1 cellular context compared by ENCODE assay signal in genomic region chrX:153102436-153102835, GRCh38.
TF ChIP-seq lines count a peak whose summit lies in the region.

No MANE protein-coding gene starts in this region.

TF ChIP-seq in HepG2, 621 proteins besides CTCF, POLR2A, EP300 and RAD21 (continued from another document and continues in another):
- TF ChIP-seq ZNF253 (CRISPR knock-in tag; IDR thresholded peaks at IDR 0.05; ENCODE audit: borderline replicate concordance): no peak
- no peak for TF ChIP-seq SMARCC2 (IDR thresholded peaks at IDR 0.05)
- TF ChIP-seq, protein P1, sequence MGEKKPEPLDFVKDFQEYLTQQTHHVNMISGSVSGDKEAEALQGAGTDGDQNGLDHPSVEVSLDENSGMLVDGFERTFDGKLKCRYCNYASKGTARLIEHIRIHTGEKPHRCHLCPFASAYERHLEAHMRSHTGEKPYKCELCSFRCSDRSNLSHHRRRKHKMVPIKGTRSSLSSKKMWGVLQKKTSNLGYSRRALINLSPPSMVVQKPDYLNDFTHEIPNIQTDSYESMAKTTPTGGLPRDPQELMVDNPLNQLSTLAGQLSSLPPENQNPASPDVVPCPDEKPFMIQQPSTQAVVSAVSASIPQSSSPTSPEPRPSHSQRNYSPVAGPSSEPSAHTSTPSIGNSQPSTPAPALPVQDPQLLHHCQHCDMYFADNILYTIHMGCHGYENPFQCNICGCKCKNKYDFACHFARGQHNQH (CRISPR knock-in tag; IDR thresholded peaks at IDR 0.05): peak; percentile 54; the same call in 1 of the 2 replicates
- TF ChIP-seq ARNTL (CRISPR knock-in tag; IDR thresholded peaks at IDR 0.05): peak; percentile 59
- TF ChIP-seq ZNF382 (CRISPR knock-in tag; IDR thresholded peaks at IDR 0.05; ENCODE audit: borderline replicate concordance): no peak
- no peak for TF ChIP-seq SIN3B (IDR thresholded peaks at IDR 0.05; ENCODE audit: low read length)
- no peak for TF ChIP-seq ATRX (CRISPR knock-in tag; IDR thresholded peaks at IDR 0.05; ENCODE audit: borderline replicate concordance)
- TF ChIP-seq HCFC1 (IDR thresholded peaks at IDR 0.05; ENCODE audit: low read depth, low read length): no peak
- TF ChIP-seq NBN (conservative IDR thresholded peaks at IDR 0.05): no peak
- no peak for TF ChIP-seq CENPT (CRISPR knock-in tag; IDR thresholded peaks at IDR 0.05; ENCODE audit: low read depth)
- peak; percentile 70 for TF ChIP-seq NR2F6 (IDR thresholded peaks at IDR 0.05)
- peak; percentile 70 for TF ChIP-seq NR2F6 (CRISPR knock-in tag; IDR thresholded peaks at IDR 0.05)
- 0 out of 2 replicates have a peak, but pooled peaks have one; percentile 22 for TF ChIP-seq ZGPAT (CRISPR knock-in tag; IDR thresholded peaks at IDR 0.05)
- TF ChIP-seq, protein P2, sequence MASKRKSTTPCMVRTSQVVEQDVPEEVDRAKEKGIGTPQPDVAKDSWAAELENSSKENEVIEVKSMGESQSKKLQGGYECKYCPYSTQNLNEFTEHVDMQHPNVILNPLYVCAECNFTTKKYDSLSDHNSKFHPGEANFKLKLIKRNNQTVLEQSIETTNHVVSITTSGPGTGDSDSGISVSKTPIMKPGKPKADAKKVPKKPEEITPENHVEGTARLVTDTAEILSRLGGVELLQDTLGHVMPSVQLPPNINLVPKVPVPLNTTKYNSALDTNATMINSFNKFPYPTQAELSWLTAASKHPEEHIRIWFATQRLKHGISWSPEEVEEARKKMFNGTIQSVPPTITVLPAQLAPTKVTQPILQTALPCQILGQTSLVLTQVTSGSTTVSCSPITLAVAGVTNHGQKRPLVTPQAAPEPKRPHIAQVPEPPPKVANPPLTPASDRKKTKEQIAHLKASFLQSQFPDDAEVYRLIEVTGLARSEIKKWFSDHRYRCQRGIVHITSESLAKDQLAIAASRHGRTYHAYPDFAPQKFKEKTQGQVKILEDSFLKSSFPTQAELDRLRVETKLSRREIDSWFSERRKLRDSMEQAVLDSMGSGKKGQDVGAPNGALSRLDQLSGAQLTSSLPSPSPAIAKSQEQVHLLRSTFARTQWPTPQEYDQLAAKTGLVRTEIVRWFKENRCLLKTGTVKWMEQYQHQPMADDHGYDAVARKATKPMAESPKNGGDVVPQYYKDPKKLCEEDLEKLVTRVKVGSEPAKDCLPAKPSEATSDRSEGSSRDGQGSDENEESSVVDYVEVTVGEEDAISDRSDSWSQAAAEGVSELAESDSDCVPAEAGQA (IDR thresholded peaks at IDR 0.05; ENCODE audit: low read depth): no peak
- TF ChIP-seq, protein P2 (CRISPR knock-in tag; IDR thresholded peaks at IDR 0.05; ENCODE audit: borderline replicate concordance): no peak
- no peak for TF ChIP-seq CREB3 (CRISPR knock-in tag; IDR thresholded peaks at IDR 0.05)
- no peak for TF ChIP-seq NCOR1 (IDR thresholded peaks at IDR 0.05; ENCODE audit: borderline replicate concordance, low read length)
- TF ChIP-seq, protein P3, sequence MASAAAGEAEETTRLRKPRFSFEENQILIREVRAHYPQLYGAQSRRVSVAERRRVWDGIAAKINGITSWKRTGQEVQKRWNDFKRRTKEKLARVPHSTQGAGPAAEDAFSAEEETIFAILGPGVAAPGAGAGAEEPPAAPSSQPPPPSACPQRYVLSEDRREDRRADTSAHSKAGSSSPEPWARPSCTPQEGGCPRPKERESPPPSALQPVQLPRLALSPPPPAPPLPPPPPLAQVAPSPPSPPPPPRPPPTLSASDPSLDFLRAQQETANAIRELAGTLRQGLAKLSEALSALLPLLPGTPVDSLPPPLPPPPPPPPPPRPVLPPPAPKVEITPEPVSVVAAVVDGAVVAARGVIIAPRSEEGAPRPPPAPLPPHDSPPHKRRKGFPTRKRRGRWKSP (CRISPR knock-in tag; IDR thresholded peaks at IDR 0.05): no peak
- TF ChIP-seq, protein P4, sequence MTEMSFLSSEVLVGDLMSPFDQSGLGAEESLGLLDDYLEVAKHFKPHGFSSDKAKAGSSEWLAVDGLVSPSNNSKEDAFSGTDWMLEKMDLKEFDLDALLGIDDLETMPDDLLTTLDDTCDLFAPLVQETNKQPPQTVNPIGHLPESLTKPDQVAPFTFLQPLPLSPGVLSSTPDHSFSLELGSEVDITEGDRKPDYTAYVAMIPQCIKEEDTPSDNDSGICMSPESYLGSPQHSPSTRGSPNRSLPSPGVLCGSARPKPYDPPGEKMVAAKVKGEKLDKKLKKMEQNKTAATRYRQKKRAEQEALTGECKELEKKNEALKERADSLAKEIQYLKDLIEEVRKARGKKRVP (CRISPR knock-in tag; IDR thresholded peaks at IDR 0.05): peak in 1 of 2 experiments; percentile 77; a peak in 1 of 4 replicates
- TF ChIP-seq ZNF569 (CRISPR knock-in tag; IDR thresholded peaks at IDR 0.05; ENCODE audit: borderline replicate concordance): no peak
- no peak for TF ChIP-seq SALL2 (CRISPR knock-in tag; IDR thresholded peaks at IDR 0.05)
- peak in 1 of 2 experiments; percentile 32; a peak in 1 of 4 replicates for TF ChIP-seq KLF16 (CRISPR knock-in tag; IDR thresholded peaks at IDR 0.05)
- TF ChIP-seq, protein P5, sequence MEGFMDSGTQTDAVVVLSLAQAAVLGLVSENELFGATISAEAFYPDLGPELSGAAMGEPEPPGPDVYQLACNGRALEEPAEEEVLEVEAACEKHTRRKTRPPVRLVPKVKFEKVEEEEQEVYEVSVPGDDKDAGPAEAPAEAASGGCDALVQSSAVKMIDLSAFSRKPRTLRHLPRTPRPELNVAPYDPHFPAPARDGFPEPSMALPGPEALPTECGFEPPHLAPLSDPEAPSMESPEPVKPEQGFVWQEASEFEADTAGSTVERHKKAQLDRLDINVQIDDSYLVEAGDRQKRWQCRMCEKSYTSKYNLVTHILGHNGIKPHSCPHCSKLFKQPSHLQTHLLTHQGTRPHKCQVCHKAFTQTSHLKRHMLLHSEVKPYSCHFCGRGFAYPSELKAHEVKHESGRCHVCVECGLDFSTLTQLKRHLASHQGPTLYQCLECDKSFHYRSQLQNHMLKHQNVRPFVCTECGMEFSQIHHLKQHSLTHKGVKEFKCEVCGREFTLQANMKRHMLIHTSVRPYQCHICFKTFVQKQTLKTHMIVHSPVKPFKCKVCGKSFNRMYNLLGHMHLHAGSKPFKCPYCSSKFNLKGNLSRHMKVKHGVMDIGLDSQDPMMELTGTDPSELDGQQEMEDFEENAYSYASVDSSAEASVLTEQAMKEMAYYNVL (CRISPR knock-in tag; IDR thresholded peaks at IDR 0.05; ENCODE audit: borderline replicate concordance): no peak
- TF ChIP-seq MED1 (CRISPR knock-in tag; IDR thresholded peaks at IDR 0.05): peak; percentile 76
- no peak for TF ChIP-seq ELF1 (CRISPR knock-in tag; IDR thresholded peaks at IDR 0.05)
- peak in 1 of 2 experiments; percentile 47; a peak in 1 of 4 replicates for TF ChIP-seq NR2F1 (CRISPR knock-in tag; IDR thresholded peaks at IDR 0.05)
- TF ChIP-seq IRF1 (CRISPR knock-in tag; IDR thresholded peaks at IDR 0.05; ENCODE audit: low read depth): no peak
- TF ChIP-seq, protein P6, sequence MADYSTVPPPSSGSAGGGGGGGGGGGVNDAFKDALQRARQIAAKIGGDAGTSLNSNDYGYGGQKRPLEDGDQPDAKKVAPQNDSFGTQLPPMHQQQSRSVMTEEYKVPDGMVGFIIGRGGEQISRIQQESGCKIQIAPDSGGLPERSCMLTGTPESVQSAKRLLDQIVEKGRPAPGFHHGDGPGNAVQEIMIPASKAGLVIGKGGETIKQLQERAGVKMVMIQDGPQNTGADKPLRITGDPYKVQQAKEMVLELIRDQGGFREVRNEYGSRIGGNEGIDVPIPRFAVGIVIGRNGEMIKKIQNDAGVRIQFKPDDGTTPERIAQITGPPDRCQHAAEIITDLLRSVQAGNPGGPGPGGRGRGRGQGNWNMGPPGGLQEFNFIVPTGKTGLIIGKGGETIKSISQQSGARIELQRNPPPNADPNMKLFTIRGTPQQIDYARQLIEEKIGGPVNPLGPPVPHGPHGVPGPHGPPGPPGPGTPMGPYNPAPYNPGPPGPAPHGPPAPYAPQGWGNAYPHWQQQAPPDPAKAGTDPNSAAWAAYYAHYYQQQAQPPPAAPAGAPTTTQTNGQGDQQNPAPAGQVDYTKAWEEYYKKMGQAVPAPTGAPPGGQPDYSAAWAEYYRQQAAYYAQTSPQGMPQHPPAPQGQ (CRISPR knock-in tag; IDR thresholded peaks at IDR 0.05; ENCODE audit: borderline replicate concordance): no peak
- TF ChIP-seq SALL1 (CRISPR knock-in tag; IDR thresholded peaks at IDR 0.05): peak; percentile 37; the same call in 1 of the 2 replicates
- no peak for TF ChIP-seq ZKSCAN8 (CRISPR knock-in tag; IDR thresholded peaks at IDR 0.05; ENCODE audit: borderline replicate concordance)
- no peak for TF ChIP-seq TSC22D2 (CRISPR knock-in tag; IDR thresholded peaks at IDR 0.05; ENCODE audit: borderline replicate concordance)
- TF ChIP-seq ZKSCAN5 (CRISPR knock-in tag; IDR thresholded peaks at IDR 0.05): no peak
- peak; percentile 14; the same call in 1 of the 2 replicates for TF ChIP-seq CEBPB (IDR thresholded peaks at IDR 0.05; ENCODE audit: borderline replicate concordance, low read depth, low read length)
- TF ChIP-seq HNF4G (IDR thresholded peaks at IDR 0.05; ENCODE audit: borderline replicate concordance, low read depth, low read length): peak; percentile 54; the same call in 1 of the 2 replicates
- 0 out of 2 replicates have a peak, but pooled peaks have one; percentile 38 for TF ChIP-seq HNF4G (CRISPR knock-in tag; IDR thresholded peaks at IDR 0.05; ENCODE audit: borderline replicate concordance, low read depth)
- no peak for TF ChIP-seq SRF (IDR thresholded peaks at IDR 0.05; ENCODE audit: low read depth, low read length)
- TF ChIP-seq HDAC1 (CRISPR knock-in tag; IDR thresholded peaks at IDR 0.05): peak; percentile 35; the same call in 1 of the 2 replicates
- TF ChIP-seq TGIF2 (CRISPR knock-in tag; IDR thresholded peaks at IDR 0.05): no peak
- TF ChIP-seq, protein P7, sequence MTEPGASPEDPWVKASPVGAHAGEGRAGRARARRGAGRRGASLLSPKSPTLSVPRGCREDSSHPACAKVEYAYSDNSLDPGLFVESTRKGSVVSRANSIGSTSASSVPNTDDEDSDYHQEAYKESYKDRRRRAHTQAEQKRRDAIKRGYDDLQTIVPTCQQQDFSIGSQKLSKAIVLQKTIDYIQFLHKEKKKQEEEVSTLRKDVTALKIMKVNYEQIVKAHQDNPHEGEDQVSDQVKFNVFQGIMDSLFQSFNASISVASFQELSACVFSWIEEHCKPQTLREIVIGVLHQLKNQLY (CRISPR knock-in tag; IDR thresholded peaks at IDR 0.05): 0 out of 2 replicates have a peak, but pooled peaks have one; percentile 16
- no peak for TF ChIP-seq ZBTB8A (CRISPR knock-in tag; IDR thresholded peaks at IDR 0.05; ENCODE audit: borderline replicate concordance, low read depth)
- TF ChIP-seq, protein P8, sequence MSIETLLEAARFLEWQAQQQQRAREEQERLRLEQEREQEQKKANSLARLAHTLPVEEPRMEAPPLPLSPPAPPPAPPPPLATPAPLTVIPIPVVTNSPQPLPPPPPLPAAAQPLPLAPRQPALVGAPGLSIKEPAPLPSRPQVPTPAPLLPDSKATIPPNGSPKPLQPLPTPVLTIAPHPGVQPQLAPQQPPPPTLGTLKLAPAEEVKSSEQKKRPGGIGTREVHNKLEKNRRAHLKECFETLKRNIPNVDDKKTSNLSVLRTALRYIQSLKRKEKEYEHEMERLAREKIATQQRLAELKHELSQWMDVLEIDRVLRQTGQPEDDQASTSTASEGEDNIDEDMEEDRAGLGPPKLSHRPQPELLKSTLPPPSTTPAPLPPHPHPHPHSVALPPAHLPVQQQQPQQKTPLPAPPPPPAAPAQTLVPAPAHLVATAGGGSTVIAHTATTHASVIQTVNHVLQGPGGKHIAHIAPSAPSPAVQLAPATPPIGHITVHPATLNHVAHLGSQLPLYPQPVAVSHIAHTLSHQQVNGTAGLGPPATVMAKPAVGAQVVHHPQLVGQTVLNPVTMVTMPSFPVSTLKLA (IDR thresholded peaks at IDR 0.05): peak; percentile 20; the same call in 1 of the 2 replicates
- TF ChIP-seq NPAS2 (CRISPR knock-in tag; IDR thresholded peaks at IDR 0.05; ENCODE audit: borderline replicate concordance): no peak
- no peak for TF ChIP-seq ZNF616 (CRISPR knock-in tag; IDR thresholded peaks at IDR 0.05; ENCODE audit: low read depth)
- TF ChIP-seq NFIC (IDR thresholded peaks at IDR 0.05; ENCODE audit: low read length): peak; percentile 60; the same call in 1 of the 2 replicates
- TF ChIP-seq RARA (CRISPR knock-in tag; IDR thresholded peaks at IDR 0.05): peak; percentile 84
- TF ChIP-seq ZNF709 (CRISPR knock-in tag; IDR thresholded peaks at IDR 0.05): no peak
- TF ChIP-seq ZNF547 (CRISPR knock-in tag; IDR thresholded peaks at IDR 0.05): no peak
